Comparison of ENCODE assay signal across 7 cellular contexts in genomic region chr14:91108941-91109611, GRCh38. TPM values are rescaled to one million over a fixed set of nuclear protein-coding genes. Genes with fewer than 3 reads are reported as not detected.
DNase-seq lines count a peak whose midpoint lies in the region; ATAC-seq, FAIRE-seq and TF ChIP-seq lines count a peak whose summit lies in the region.

No MANE protein-coding gene starts in this region.

- H3K9me3 Mint-ChIP-seq in activated CD4-positive, alpha-beta memory T cell treated with anti-CD3 and anti-CD28 coated beads, Interleukin-2, amount 10 ng/mL, durations not matched to agents 7 days and 5 days, result no peaks in the 10 kb centered on the region
- H3K9me3 Mint-ChIP-seq in WTC11, result 0 out of 2 replicates have a peak, but pooled peaks cover 4% of the 10 kb centered on the region

- peaks cover 22% of the 10 kb centered on the region for H3K36me3 Mint-ChIP-seq in activated CD4-positive, alpha-beta memory T cell treated with anti-CD3 and anti-CD28 coated beads, Interleukin-2, amount 10 ng/mL, durations not matched to agents 7 days and 5 days (ENCODE audit: low read depth)
- peaks cover 3% of the 10 kb centered on the region; the same call in 1 of the 2 replicates for H3K36me3 Mint-ChIP-seq in WTC11

- ATAC-seq in WTC11, result no peak

- peak overlapping the region; percentile 36 for H3K4me3 Mint-ChIP-seq in activated CD4-positive, alpha-beta memory T cell treated with anti-CD3 and anti-CD28 coated beads, Interleukin-2, amount 10 ng/mL, durations not matched to agents 7 days and 5 days
- no peak overlapping the region for H3K4me3 Mint-ChIP-seq in WTC11

- no peak for FAIRE-seq in frontal cortex (lab: Jason Lieb, UNC)

- H3K4me3 ChIP-seq in epithelial cell of esophagus (ENCODE audit: low read length) (no peak overlapping the region), stomach (no peak overlapping the region)

- H3K27ac Mint-ChIP-seq in activated CD4-positive, alpha-beta memory T cell treated with anti-CD3 and anti-CD28 coated beads, Interleukin-2, amount 10 ng/mL, durations not matched to agents 7 days and 5 days, result peak overlapping the region; percentile 93
- H3K27ac Mint-ChIP-seq in WTC11, result no peak overlapping the region

- no peaks in the 10 kb centered on the region for H3K36me3 ChIP-seq in stomach

- peaks cover 11 to 54% (median 39%) of the 10 kb centered on the region in 4 donors for H3K4me1 ChIP-seq in stomach

- H3K27me3 Mint-ChIP-seq in activated CD4-positive, alpha-beta memory T cell treated with anti-CD3 and anti-CD28 coated beads, Interleukin-2, amount 10 ng/mL, durations not matched to agents 7 days and 5 days, result no peaks in the 10 kb centered on the region
- H3K27me3 Mint-ChIP-seq in WTC11 (ENCODE audit: low read depth), result peaks cover 3% of the 10 kb centered on the region; the same call in 1 of the 2 replicates

- CTCF ChIA-PET in activated CD4-positive, alpha-beta memory T cell treated with anti-CD3 and anti-CD28 coated beads, Interleukin-2, amount 10 ng/mL, durations not matched to agents 7 days and 5 days (lab: Charles Lee), result interaction anchor here (2.0 kb wide), 1 partner anchor 48 kb away, joined by 6 read pairs; no protein-coding TSS in a partner anchor
- CTCF ChIA-PET in WTC11 (lab: Charles Lee), result no interaction called here

- POLR2A ChIA-PET in activated CD4-positive, alpha-beta memory T cell treated with anti-CD3 and anti-CD28 coated beads, Interleukin-2, amount 10 ng/mL, durations not matched to agents 7 days and 5 days (lab: Charles Lee), result interaction anchor here (0.6 to 0.8 kb wide), 2 partner anchors 13 to 26 kb away, joined by 3 to 4 read pairs; no protein-coding TSS in a partner anchor
- POLR2A ChIA-PET in WTC11 (lab: Charles Lee), result no interaction called here

- peak; percentile 10 to 41 for DNase-seq in Kasumi-1 (lab: John Stamatoyannopoulos, UW)
- peak; percentile 51 for DNase-seq in activated CD4-positive, alpha-beta memory T cell treated with anti-CD3 and anti-CD28 coated beads, Interleukin-2, amount 10 ng/mL, durations not matched to agents 7 days and 5 days
- peak; percentile 17 for DNase-seq in epithelial cell of esophagus (ENCODE audit: low read depth)
- peak; percentile 46 for DNase-seq in stomach
- DNase-seq in frontal cortex (ENCODE audit: low spot score in 2 of 2), result no peak
- DNase-seq in WTC11 (ENCODE audit: low spot score), result no peak
- DNase-seq in GF-D8 (lab: John Stamatoyannopoulos, UW), result no peak

- H3K27me3 ChIP-seq in stomach, result no peaks in the 10 kb centered on the region

- WGBS in stomach, 5 donors, result 59 to 71% (median 67%) methylated on average over 6 to 7 of the region's 7 CpGs

- no peak for TF ChIP-seq EP300 in stomach (IDR thresholded peaks at IDR 0.05)

- no peak for TF ChIP-seq POLR2A in stomach (IDR thresholded peaks at IDR 0.05)

- H3K9me3 ChIP-seq in stomach, result no peaks in the 10 kb centered on the region

- intact Hi-C loops in stomach (cut with DNase I; ENCODE audit: low total_unique reads), result no loop called here

- peaks cover 57% of the 10 kb centered on the region for H3K4me1 Mint-ChIP-seq in activated CD4-positive, alpha-beta memory T cell treated with anti-CD3 and anti-CD28 coated beads, Interleukin-2, amount 10 ng/mL, durations not matched to agents 7 days and 5 days
- peaks cover 30% of the 10 kb centered on the region for H3K4me1 Mint-ChIP-seq in WTC11

- no peak for TF ChIP-seq CTCF in epithelial cell of esophagus (IDR thresholded peaks at IDR 0.05; ENCODE audit: insufficient read depth, low read depth, low read length, missing control alignments)
- no peak for TF ChIP-seq CTCF in stomach (IDR thresholded peaks at IDR 0.05)
- no peak for TF ChIP-seq CTCF in WTC11 (IDR thresholded peaks at IDR 0.05)

- peak overlapping the region; percentile 2 to 77 (median 62) for H3K27ac ChIP-seq in stomach

TF ChIP-seq in WTC11, 78 proteins besides CTCF, POLR2A, EP300 and RAD21 (continues in another document):
- TF ChIP-seq ELF4 (CRISPR knock-in tag; IDR thresholded peaks at IDR 0.05; ENCODE audit: low read depth) (no peak), EMX1 (CRISPR knock-in tag; IDR thresholded peaks at IDR 0.05) (no peak), ATF6 (CRISPR knock-in tag; IDR thresholded peaks at IDR 0.05) (no peak), PREB (CRISPR knock-in tag; IDR thresholded peaks at IDR 0.05; ENCODE audit: borderline replicate concordance) (no peak), RORB (CRISPR knock-in tag; IDR thresholded peaks at IDR 0.05) (no peak), GTF2I (CRISPR knock-in tag; conservative IDR thresholded peaks at IDR 0.05) (no peak), ZNF532 (CRISPR knock-in tag; IDR thresholded peaks at IDR 0.05; ENCODE audit: borderline replicate concordance) (no peak), ZNF121 (CRISPR knock-in tag; IDR thresholded peaks at IDR 0.05) (no peak), KAT7 (CRISPR knock-in tag; IDR thresholded peaks at IDR 0.05; ENCODE audit: borderline replicate concordance) (no peak)
- TF ChIP-seq, protein P1, sequence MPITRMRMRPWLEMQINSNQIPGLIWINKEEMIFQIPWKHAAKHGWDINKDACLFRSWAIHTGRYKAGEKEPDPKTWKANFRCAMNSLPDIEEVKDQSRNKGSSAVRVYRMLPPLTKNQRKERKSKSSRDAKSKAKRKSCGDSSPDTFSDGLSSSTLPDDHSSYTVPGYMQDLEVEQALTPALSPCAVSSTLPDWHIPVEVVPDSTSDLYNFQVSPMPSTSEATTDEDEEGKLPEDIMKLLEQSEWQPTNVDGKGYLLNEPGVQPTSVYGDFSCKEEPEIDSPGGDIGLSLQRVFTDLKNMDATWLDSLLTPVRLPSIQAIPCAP (CRISPR knock-in tag; IDR thresholded peaks at IDR 0.05), result no peak

RNA-seq across cellular contexts. Expression of gene DGLUCY, which starts 4.8 kb away (rescaled TPM):
- 100 to 1,000 TPM; 112 to 115 TPM for total RNA-seq in activated CD4-positive, alpha-beta memory T cell treated with anti-CD3 and anti-CD28 coated beads, Interleukin-2, amount 10 ng/mL, durations not matched to agents 7 days and 5 days
- total RNA-seq in stomach (100 to 1,000 TPM in 2 of 5 donors, 10 to 100 TPM in 3; 54.3 to 122 (median 87.9) TPM), frontal cortex (23.2 TPM), WTC11 (2021) (35.4 to 38.7 TPM (median 36.9 TPM) in 3 replicates)
- polyA plus RNA-seq in stomach, result 10 to 100 TPM; 24.1 to 32.9 (median 28.9) TPM

RNA-seq across cellular contexts. Expression of gene RPS6KA5, which starts 48.6 kb away (rescaled TPM):
- total RNA-seq in activated CD4-positive, alpha-beta memory T cell treated with anti-CD3 and anti-CD28 coated beads, Interleukin-2, amount 10 ng/mL, durations not matched to agents 7 days and 5 days, result 10 to 100 TPM; 44.5 to 49.9 TPM
- total RNA-seq in stomach (10 to 100 TPM in 4 of 5 donors, 1 to 10 TPM in 1; 6.4 to 25.0 (median 16.5) TPM), frontal cortex (8.2 TPM), WTC11 (2021) (3.7 to 5.3 TPM (median 5.2 TPM) in 3 replicates)
- polyA plus RNA-seq in stomach, result 1 to 10 TPM; 1.6 to 3.8 (median 1.9) TPM

Comparison
In these comparisons a context has a peak if more than half of its experiments do, and no peak if none do; other contexts are left out.
1. DNase-seq: peak in Kasumi-1 (2 of 2), activated CD4-positive, alpha-beta memory T cell treated with anti-CD3 and anti-CD28 coated beads, Interleukin-2, amount 10 ng/mL, durations not matched to agents 7 days and 5 days (single experiment), epithelial cell of esophagus (single experiment) and stomach (single experiment); none in frontal cortex (0 of 2), WTC11 (single experiment) and GF-D8 (single experiment).